Comparison of ENCODE assay signal across 1 cellular context in the genomic region with DNA sequence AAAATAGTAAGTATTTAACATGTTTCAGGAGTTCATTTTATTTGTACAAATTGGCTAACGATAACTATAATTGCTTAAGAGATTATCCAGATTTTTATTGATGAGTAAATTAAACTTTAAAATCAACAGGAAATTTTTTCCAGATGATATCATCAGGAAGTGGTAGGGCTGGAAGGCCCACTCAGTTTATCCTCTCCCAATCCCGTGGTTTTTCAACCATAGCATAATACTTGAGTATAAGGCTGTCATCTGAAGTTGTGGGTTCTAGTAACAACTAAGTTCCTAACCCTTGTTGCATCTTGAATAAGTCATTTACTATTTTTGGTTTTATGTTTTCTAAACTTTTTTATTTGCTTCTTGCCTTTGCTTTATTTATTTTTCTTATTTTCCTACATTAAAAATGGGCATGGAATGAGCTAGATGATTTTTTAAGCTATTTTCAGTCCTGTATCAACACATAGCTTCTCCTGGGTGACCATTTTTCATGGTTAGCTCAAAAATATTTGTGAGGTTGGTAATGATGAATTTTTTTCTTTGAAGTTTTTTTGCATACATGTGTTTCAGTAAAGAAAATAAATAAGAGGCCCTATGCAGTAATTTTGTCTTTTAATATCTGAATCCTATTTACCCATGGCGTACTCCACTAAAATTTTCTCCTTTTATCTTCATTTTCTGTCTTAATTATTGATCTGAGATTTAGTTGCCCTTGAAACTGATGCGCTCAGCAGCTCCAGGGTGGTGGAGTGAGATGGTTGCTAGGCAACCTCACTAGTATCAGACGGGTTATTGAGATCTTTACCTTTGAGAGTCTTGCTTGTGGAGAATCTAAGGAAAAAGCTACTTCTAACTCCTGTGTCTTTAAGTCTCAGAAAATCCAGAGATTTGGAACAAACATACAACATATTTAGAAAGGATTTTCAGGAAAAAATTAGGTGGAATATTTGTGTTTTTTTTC.
TF ChIP-seq lines count a peak whose summit lies in the region.

No MANE protein-coding gene starts in this region.

TF ChIP-seq in GM23338, 12 proteins besides CTCF, POLR2A, EP300 and RAD21 (continued from another document):
- TF ChIP-seq, protein P1, sequence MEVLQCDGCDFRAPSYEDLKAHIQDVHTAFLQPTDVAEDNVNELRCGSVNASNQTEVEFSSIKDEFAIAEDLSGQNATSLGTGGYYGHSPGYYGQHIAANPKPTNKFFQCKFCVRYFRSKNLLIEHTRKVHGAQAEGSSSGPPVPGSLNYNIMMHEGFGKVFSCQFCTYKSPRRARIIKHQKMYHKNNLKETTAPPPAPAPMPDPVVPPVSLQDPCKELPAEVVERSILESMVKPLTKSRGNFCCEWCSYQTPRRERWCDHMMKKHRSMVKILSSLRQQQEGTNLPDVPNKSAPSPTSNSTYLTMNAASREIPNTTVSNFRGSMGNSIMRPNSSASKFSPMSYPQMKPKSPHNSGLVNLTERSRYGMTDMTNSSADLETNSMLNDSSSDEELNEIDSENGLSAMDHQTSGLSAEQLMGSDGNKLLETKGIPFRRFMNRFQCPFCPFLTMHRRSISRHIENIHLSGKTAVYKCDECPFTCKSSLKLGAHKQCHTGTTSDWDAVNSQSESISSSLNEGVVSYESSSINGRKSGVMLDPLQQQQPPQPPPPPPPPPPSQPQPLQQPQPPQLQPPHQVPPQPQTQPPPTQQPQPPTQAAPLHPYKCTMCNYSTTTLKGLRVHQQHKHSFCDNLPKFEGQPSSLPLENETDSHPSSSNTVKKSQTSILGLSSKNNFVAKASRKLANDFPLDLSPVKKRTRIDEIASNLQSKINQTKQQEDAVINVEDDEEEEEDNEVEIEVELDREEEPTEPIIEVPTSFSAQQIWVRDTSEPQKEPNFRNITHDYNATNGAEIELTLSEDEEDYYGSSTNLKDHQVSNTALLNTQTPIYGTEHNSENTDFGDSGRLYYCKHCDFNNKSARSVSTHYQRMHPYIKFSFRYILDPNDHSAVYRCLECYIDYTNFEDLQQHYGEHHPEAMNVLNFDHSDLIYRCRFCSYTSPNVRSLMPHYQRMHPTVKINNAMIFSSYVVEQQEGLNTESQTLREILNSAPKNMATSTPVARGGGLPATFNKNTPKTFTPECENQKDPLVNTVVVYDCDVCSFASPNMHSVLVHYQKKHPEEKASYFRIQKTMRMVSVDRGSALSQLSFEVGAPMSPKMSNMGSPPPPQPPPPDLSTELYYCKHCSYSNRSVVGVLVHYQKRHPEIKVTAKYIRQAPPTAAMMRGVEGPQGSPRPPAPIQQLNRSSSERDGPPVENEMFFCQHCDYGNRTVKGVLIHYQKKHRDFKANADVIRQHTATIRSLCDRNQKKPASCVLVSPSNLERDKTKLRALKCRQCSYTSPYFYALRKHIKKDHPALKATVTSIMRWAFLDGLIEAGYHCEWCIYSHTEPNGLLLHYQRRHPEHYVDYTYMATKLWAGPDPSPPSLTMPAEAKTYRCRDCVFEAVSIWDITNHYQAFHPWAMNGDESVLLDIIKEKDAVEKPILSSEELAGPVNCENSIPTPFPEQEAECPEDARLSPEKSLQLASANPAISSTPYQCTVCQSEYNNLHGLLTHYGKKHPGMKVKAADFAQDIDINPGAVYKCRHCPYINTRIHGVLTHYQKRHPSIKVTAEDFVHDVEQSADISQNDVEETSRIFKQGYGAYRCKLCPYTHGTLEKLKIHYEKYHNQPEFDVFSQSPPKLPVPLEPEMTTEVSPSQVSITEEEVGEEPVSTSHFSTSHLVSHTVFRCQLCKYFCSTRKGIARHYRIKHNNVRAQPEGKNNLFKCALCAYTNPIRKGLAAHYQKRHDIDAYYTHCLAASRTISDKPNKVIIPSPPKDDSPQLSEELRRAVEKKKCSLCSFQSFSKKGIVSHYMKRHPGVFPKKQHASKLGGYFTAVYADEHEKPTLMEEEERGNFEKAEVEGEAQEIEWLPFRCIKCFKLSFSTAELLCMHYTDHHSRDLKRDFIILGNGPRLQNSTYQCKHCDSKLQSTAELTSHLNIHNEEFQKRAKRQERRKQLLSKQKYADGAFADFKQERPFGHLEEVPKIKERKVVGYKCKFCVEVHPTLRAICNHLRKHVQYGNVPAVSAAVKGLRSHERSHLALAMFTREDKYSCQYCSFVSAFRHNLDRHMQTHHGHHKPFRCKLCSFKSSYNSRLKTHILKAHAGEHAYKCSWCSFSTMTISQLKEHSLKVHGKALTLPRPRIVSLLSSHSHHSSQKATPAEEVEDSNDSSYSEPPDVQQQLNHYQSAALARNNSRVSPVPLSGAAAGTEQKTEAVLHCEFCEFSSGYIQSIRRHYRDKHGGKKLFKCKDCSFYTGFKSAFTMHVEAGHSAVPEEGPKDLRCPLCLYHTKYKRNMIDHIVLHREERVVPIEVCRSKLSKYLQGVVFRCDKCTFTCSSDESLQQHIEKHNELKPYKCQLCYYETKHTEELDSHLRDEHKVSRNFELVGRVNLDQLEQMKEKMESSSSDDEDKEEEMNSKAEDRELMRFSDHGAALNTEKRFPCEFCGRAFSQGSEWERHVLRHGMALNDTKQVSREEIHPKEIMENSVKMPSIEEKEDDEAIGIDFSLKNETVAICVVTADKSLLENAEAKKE (CRISPR knock-in tag; IDR thresholded peaks at IDR 0.05): no peak
- TF ChIP-seq ZNF331 (CRISPR knock-in tag; IDR thresholded peaks at IDR 0.05; ENCODE audit: low read depth) (no peak), REST (IDR thresholded peaks at IDR 0.05; ENCODE audit: unreplicated experiment) (no peak), CREB1 (CRISPR knock-in tag; IDR thresholded peaks at IDR 0.05; ENCODE audit: low read depth) (no peak), ZNF114 (CRISPR knock-in tag; IDR thresholded peaks at IDR 0.05) (no peak), POLR2AphosphoS5 (IDR thresholded peaks at IDR 0.05; ENCODE audit: low read depth) (no peak), STAT1 (IDR thresholded peaks at IDR 0.05; ENCODE audit: unreplicated experiment) (no peak), JUNB (IDR thresholded peaks at IDR 0.05; ENCODE audit: unreplicated experiment) (no peak), EZH2 (IDR thresholded peaks at IDR 0.05; ENCODE audit: low read depth, unreplicated experiment) (no peak), NANOG (IDR thresholded peaks at IDR 0.05; ENCODE audit: borderline replicate concordance) (no peak)
